ENCODE assay signal across 15 cellular contexts in the genomic region with DNA sequence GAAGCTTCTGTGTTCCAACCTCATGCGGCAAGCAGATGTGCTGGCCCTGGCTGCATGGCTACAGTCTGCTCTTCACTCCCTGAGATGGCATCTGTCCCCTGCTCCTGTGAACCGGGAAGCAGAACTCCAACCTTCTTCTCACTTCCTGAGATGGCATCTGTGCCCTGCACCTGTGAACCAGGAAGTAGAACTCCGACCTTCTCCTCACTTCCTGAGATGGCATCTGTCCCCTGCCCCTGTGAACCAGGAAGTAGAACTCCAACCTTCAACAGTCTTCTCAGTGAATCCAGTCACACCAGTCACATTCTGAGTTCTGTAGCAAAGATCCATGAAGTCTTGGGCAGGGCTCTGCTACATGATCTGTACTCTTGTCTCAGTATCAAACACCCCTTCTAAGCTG.
"Had no signal": no experiment of that assay in that cellular context is flagged by ENCODE, and none has a peak within 500 bp of the region (broad histone marks: within the 10 kb centered on the region; RNA-seq: fewer than 3 reads in every experiment).

No MANE protein-coding gene starts in this region.

- H3K4me1 ChIP-seq: psoas muscle, upper lobe of left lung had no signal

- H3K4me3 ChIP-seq: heart left ventricle, psoas muscle, suprapubic skin, upper lobe of left lung had no signal

- H3K36me3 ChIP-seq: heart left ventricle, suprapubic skin, upper lobe of left lung had no signal

- ATAC-seq: heart left ventricle; natural killer cell treated with Interleukin-12 subunit alpha and Interleukin-12 subunit beta and Interleukin-15 and Interleukin-18, amount 100 ng/mL, for 72 hours; psoas muscle; sciatic nerve; stimulated activated naive CD8-positive, alpha-beta T cell treated with anti-CD3 and anti-CD28 coated beads, Interleukin-15, Interleukin-2, amounts not matched to agents 100 U/mL and 50 U/mL, for 24 hours had no signal

- H3K9me3 ChIP-seq: heart left ventricle, psoas muscle, suprapubic skin, upper lobe of left lung had no signal

- FAIRE-seq: frontal cortex had no signal

- H3K27me3 ChIP-seq: heart left ventricle, suprapubic skin, upper lobe of left lung had no signal

- H3K27ac ChIP-seq: heart left ventricle, psoas muscle, suprapubic skin, upper lobe of left lung had no signal

- DNase-seq: activated CD4-positive, CD25-positive, alpha-beta regulatory T cell treated with anti-CD3 and anti-CD28 coated beads, Interleukin-2, amount 50 U/mL, for 72 hours; activated naive CD8-positive, alpha-beta T cell treated with anti-CD3 and anti-CD28 coated beads for 36 hours; aorta; endodermal cell; heart left ventricle; immature natural killer cell; mesendoderm; occipital lobe; psoas muscle; stimulated activated naive CD8-positive, alpha-beta T cell treated with anti-CD3 and anti-CD28 coated beads, Interleukin-15, Interleukin-2, amounts not matched to agents 100 U/mL and 50 U/mL, for 24 hours; upper lobe of left lung had no signal
